Comparison of ENCODE assay signal across 1 cellular context in genomic region chr3:30628188-30628930, GRCh38.
TF ChIP-seq lines count a peak whose summit lies in the region.

No MANE protein-coding gene starts in this region.

TF ChIP-seq in GM23338, 12 proteins besides CTCF, POLR2A, EP300 and RAD21 (continued from another document):
- TF ChIP-seq ZNF462 (CRISPR knock-in tag; IDR thresholded peaks at IDR 0.05) = no peak
TF ChIP-seq in GM23338: peak in this region for 1.
